Comparison of ENCODE assay signal across 8 cellular contexts in genomic region chr2:28717339-28717758, GRCh38.
A peak's percentile ranks its signal among the peaks of the same experiment; 100 is the strongest.
DNase-seq lines count a peak whose midpoint lies in the region; ATAC-seq and TF ChIP-seq lines count a peak whose summit lies in the region.

No MANE protein-coding gene starts in this region.

- no peaks in the 10 kb centered on the region for H3K36me3 ChIP-seq in RWPE2 (ENCODE audit: low read depth)
- H3K36me3 ChIP-seq in neutrophil = no peaks in the 10 kb centered on the region

- DNase-seq in GM04503 (ENCODE audit: low read depth) (peak; percentile 54), RWPE2 (ENCODE audit: low spot score) (peak; percentile 69), fibroblast of pulmonary artery (ENCODE audit: low read depth) (peak; percentile 97), NCI-H1105 treated with DMSO at 0.1 percent for 48 hours (lab: John Stamatoyannopoulos, UW) (no peak), NCI-H774 (lab: John Stamatoyannopoulos, UW) (no peak)
- no peak for DNase-seq in stimulated activated CD4-positive, alpha-beta T cell treated with anti-CD3 and anti-CD28 coated beads, Interleukin-2, amount 100 ng/mL, for 48 hours

- H3K27me3 ChIP-seq in RWPE2 (ENCODE audit: insufficient read depth, poor library complexity, severe bottlenecking) = no peaks in the 10 kb centered on the region
- no peaks in the 10 kb centered on the region for H3K27me3 ChIP-seq in neutrophil

- ATAC-seq in RWPE2 (ENCODE audit: low read depth) (peak; percentile 72), GM19328 (IDR thresholded peaks at IDR 0.05; ENCODE audit: unreplicated experiment) (no peak)

- H3K4me1 ChIP-seq in RWPE2 (ENCODE audit: insufficient read depth, poor library complexity, severe bottlenecking) = peaks cover 29% of the 10 kb centered on the region
- peaks cover 28 to 44% of the 10 kb centered on the region in 2 experiments for H3K4me1 ChIP-seq in neutrophil (ENCODE audit: control insufficient read depth in 1 of 2, insufficient read depth in 1 of 2, low read depth in 1 of 2, low read length in 1 of 2)

- H3K27ac ChIP-seq in RWPE2 (ENCODE audit: poor library complexity, severe bottlenecking) (peak overlapping the region; percentile 77), neutrophil (peak overlapping the region; percentile 95)

- TF ChIP-seq CTCF in RWPE2 (IDR thresholded peaks at IDR 0.05; ENCODE audit: poor library complexity, severe bottlenecking) (no peak), fibroblast of pulmonary artery (IDR thresholded peaks at IDR 0.05; ENCODE audit: low read length, missing control alignments) (no peak), neutrophil (IDR thresholded peaks at IDR 0.05) (no peak)

- no peak overlapping the region for H3K4me3 ChIP-seq in RWPE2 (ENCODE audit: severe bottlenecking)
- no peak overlapping the region for H3K4me3 ChIP-seq in fibroblast of pulmonary artery (replicated peaks; ENCODE audit: low read depth, low read length)
- peak overlapping the region; percentile 30 to 38 for H3K4me3 ChIP-seq in neutrophil (ENCODE audit: low read depth in 1 of 2, low read length in 1 of 2)

- H3K9me3 ChIP-seq in RWPE2 (ENCODE audit: severe bottlenecking) (no peaks in the 10 kb centered on the region), neutrophil (no peaks in the 10 kb centered on the region)

Comparison
In these comparisons a context has a peak if more than half of its experiments do, and no peak if none do; other contexts are left out.
1. DNase-seq: peak in GM04503 (single experiment), RWPE2 (single experiment) and fibroblast of pulmonary artery (single experiment); none in NCI-H1105 treated with DMSO at 0.1 percent for 48 hours (single experiment), NCI-H774 (single experiment) and stimulated activated CD4-positive, alpha-beta T cell treated with anti-CD3 and anti-CD28 coated beads, Interleukin-2, amount 100 ng/mL, for 48 hours (0 of 2).
2. H3K4me3 ChIP-seq: peak in neutrophil (2 of 2); none in RWPE2 (single experiment) and fibroblast of pulmonary artery (single experiment).